28 cellular contexts compared by ENCODE assay signal in the genomic region with DNA sequence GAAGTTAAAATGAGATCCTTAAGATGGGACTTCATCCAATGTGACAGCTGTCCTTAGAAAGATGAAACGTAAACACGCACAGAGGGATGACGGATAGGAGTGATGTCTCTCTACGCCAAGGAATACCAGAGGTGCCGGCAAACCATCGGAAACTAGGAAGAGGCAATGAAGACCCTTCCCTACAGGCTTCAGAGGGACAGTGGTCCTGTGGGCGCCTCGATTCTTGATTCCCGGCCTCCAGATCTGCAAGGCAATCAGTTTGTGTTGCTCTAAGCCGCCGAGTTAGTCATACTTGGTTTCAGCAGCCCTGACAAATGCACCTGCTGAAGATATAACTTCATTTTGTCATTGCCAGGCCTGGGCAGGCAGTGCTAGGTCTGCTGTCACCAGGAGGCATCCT.
"Had no signal": no experiment of that assay in that cellular context is flagged by ENCODE, and none has a peak within 500 bp of the region (broad histone marks: within the 10 kb centered on the region; RNA-seq: fewer than 3 reads in every experiment).

No MANE protein-coding gene starts in this region.

- H3K4me3 ChIP-seq: left ventricle myocardium inferior, mucosa of descending colon, pancreas, prostate gland, skin epidermis, stomach, thoracic aorta, tibial artery, upper lobe of right lung had no signal

- H3K27ac Mint-ChIP-seq: immature natural killer cell; memory B cell; naive thymus-derived CD4-positive, alpha-beta T cell; natural killer cell treated with Interleukin-12 subunit alpha and Interleukin-12 subunit beta and Interleukin-15 and Interleukin-18, amount 100 ng/mL, for 72 hours; stimulated activated naive B cell treated with anti-CD40 and anti-IgM and Interleukin-4, amounts not matched to agents 10 μg/mL and 1 μg/mL and 100 μg/mL, for 72 hours had no signal

- H3K9me3 ChIP-seq: mucosa of descending colon, pancreas, prostate gland, thoracic aorta, tibial artery, upper lobe of right lung had no signal

- H3K36me3 ChIP-seq: left ventricle myocardium inferior, pancreas, prostate gland, stomach, thoracic aorta, tibial artery, upper lobe of right lung had no signal

- H3K4me3 Mint-ChIP-seq: immature natural killer cell; memory B cell; naive thymus-derived CD4-positive, alpha-beta T cell; natural killer cell treated with Interleukin-12 subunit alpha and Interleukin-12 subunit beta and Interleukin-15 and Interleukin-18, amount 100 ng/mL, for 72 hours; stimulated activated naive B cell treated with anti-CD40 and anti-IgM and Interleukin-4, amounts not matched to agents 10 μg/mL and 1 μg/mL and 100 μg/mL, for 72 hours had no signal

- H3K4me1 ChIP-seq: left ventricle myocardium inferior, pancreas, prostate gland, stomach, tibial artery, upper lobe of right lung had no signal

- H3K27ac ChIP-seq: left ventricle myocardium inferior, pancreas, prostate gland, skin epidermis, stomach, thoracic aorta, tibial artery, upper lobe of right lung had no signal

- H3K36me3 Mint-ChIP-seq: memory B cell; naive thymus-derived CD4-positive, alpha-beta T cell; natural killer cell treated with Interleukin-12 subunit alpha and Interleukin-12 subunit beta and Interleukin-15 and Interleukin-18, amount 100 ng/mL, for 72 hours; stimulated activated naive B cell treated with anti-CD40 and anti-IgM and Interleukin-4, amounts not matched to agents 10 μg/mL and 1 μg/mL and 100 μg/mL, for 72 hours had no signal

- ATAC-seq: left colon; mucosa of descending colon; naive thymus-derived CD4-positive, alpha-beta T cell; natural killer cell treated with Interleukin-12 subunit alpha and Interleukin-12 subunit beta and Interleukin-15 and Interleukin-18, amount 100 ng/mL, for 72 hours; pancreas; right cardiac atrium; sciatic nerve; stimulated activated naive B cell treated with anti-CD40 and anti-IgM and Interleukin-4, amounts not matched to agents 10 μg/mL and 1 μg/mL and 100 μg/mL, for 72 hours; stimulated activated naive CD8-positive, alpha-beta T cell treated with anti-CD3 and anti-CD28 coated beads, Interleukin-15, Interleukin-2, amounts not matched to agents 100 U/mL and 50 U/mL, for 24 hours; upper lobe of right lung had no signal

- H3K9me3 Mint-ChIP-seq: immature natural killer cell; natural killer cell treated with Interleukin-12 subunit alpha and Interleukin-12 subunit beta and Interleukin-15 and Interleukin-18, amount 100 ng/mL, for 72 hours had no signal

- H3K27me3 ChIP-seq: tibial artery, upper lobe of right lung had no signal

- H3K4me1 Mint-ChIP-seq: immature natural killer cell; memory B cell; stimulated activated naive B cell treated with anti-CD40 and anti-IgM and Interleukin-4, amounts not matched to agents 10 μg/mL and 1 μg/mL and 100 μg/mL, for 72 hours had no signal

- DNase-seq: hypothalamus; immature natural killer cell; kidney; left colon; left ventricle myocardium inferior; midbrain; mucosa of descending colon; naive thymus-derived CD4-positive, alpha-beta T cell; pancreas; posterior cingulate gyrus; retina; right cardiac atrium; stimulated activated CD4-positive, alpha-beta T cell treated with anti-CD3 and anti-CD28 coated beads, Interleukin-12 subunit alpha, Interleukin-12 subunit beta, amount 100 ng/mL, for 4 hours; stimulated activated CD4-positive, alpha-beta T cell treated with anti-CD3 and anti-CD28 coated beads, Interleukin-15, amount 100 ng/mL, for 24 hours; stimulated activated CD4-positive, alpha-beta T cell treated with anti-CD3 and anti-CD28 coated beads, Interleukin-2, amount 100 ng/mL, for 24 hours; stimulated activated CD4-positive, alpha-beta T cell treated with anti-CD3 and anti-CD28 coated beads, Interleukin-4, amount 100 ng/mL, for 1 hour; stimulated activated naive B cell treated with anti-CD40 and anti-IgM and Interleukin-4, amounts not matched to agents 10 μg/mL and 1 μg/mL and 100 μg/mL, for 72 hours; stimulated activated naive CD8-positive, alpha-beta T cell treated with anti-CD3 and anti-CD28 coated beads, Interleukin-15, Interleukin-2, amounts not matched to agents 100 U/mL and 50 U/mL, for 24 hours; stomach; tibial artery; trophoblast cell; upper lobe of right lung had no signal
